24 cellular contexts compared by ENCODE assay signal in genomic region chr17:58989629-58990028, GRCh38.
DNase-seq lines count a peak whose midpoint lies in the region; ATAC-seq and TF ChIP-seq lines count a peak whose summit lies in the region.
"Had no signal": no experiment of that assay in that cellular context is flagged by ENCODE, and none has a peak within 500 bp of the region (broad histone marks: within the 10 kb centered on the region; RNA-seq: fewer than 3 reads in every experiment).

No MANE protein-coding gene starts in this region.

- no peak for ATAC-seq in activated T-cell treated with anti-CD3 and anti-CD28 coated beads, Interleukin-2, amount 50 U/mL, for 72 hours (replicated peaks in 1 of 2)
- ATAC-seq in WTC11: no peak
- ATAC-seq in stimulated activated effector memory CD8-positive, alpha-beta T cell treated with anti-CD3 and anti-CD28 coated beads, Interleukin-12 subunit alpha, Interleukin-12 subunit beta, amount 100 ng/mL, for 72 hours: no peak
- ATAC-seq in left ventricle myocardium superior: no peak
- ATAC-seq: A549, GM12878 had no signal

- H3K9me3 Mint-ChIP-seq in activated T-cell treated with anti-CD3 and anti-CD28 coated beads, Interleukin-2, amount 50 U/mL, for 72 hours: no peaks in the 10 kb centered on the region
- no peaks in the 10 kb centered on the region for H3K9me3 Mint-ChIP-seq in activated T-cell treated with anti-CD3 and anti-CD28 coated beads, Interleukin-2, amount 50 U/mL, for 24 hours
- no peaks in the 10 kb centered on the region for H3K9me3 Mint-ChIP-seq in WTC11
- H3K9me3 Mint-ChIP-seq in nephron progenitor cell: peaks cover 13% of the 10 kb centered on the region
- no peaks in the 10 kb centered on the region for H3K9me3 Mint-ChIP-seq in stimulated activated effector memory CD8-positive, alpha-beta T cell treated with anti-CD3 and anti-CD28 coated beads, Interleukin-12 subunit alpha, Interleukin-12 subunit beta, amount 100 ng/mL, for 72 hours
- H3K9me3 Mint-ChIP-seq: CD4-positive, alpha-beta memory T cell; CD4-positive, CD25-positive, alpha-beta regulatory T cell; CD8-positive, alpha-beta memory T cell had no signal

- intact Hi-C loops in left ventricle myocardium superior (cut with micrococcal nuclease): no loop called here

- H3K27ac Mint-ChIP-seq in activated T-cell treated with anti-CD3 and anti-CD28 coated beads, Interleukin-2, amount 50 U/mL, for 72 hours: peak overlapping the region; percentile 0
- H3K27ac Mint-ChIP-seq in activated T-cell treated with anti-CD3 and anti-CD28 coated beads, Interleukin-2, amount 50 U/mL, for 24 hours: no peak overlapping the region
- no peak overlapping the region for H3K27ac Mint-ChIP-seq in WTC11
- H3K27ac Mint-ChIP-seq in nephron progenitor cell: peak overlapping the region; percentile 6
- H3K27ac Mint-ChIP-seq in stimulated activated effector memory CD8-positive, alpha-beta T cell treated with anti-CD3 and anti-CD28 coated beads, Interleukin-12 subunit alpha, Interleukin-12 subunit beta, amount 100 ng/mL, for 72 hours: peak overlapping the region; percentile 60
- H3K27ac Mint-ChIP-seq: B cell; CD4-positive, CD25-positive, alpha-beta regulatory T cell had no signal

- H3K4me1 Mint-ChIP-seq in activated T-cell treated with anti-CD3 and anti-CD28 coated beads, Interleukin-2, amount 50 U/mL, for 72 hours (ENCODE audit: low read depth): peaks cover 34% of the 10 kb centered on the region
- peaks cover 31% of the 10 kb centered on the region for H3K4me1 Mint-ChIP-seq in activated T-cell treated with anti-CD3 and anti-CD28 coated beads, Interleukin-2, amount 50 U/mL, for 24 hours (ENCODE audit: low read depth)
- H3K4me1 Mint-ChIP-seq in WTC11 (peaks cover 44% of the 10 kb centered on the region), nephron progenitor cell (peaks cover 48% of the 10 kb centered on the region)
- H3K4me1 Mint-ChIP-seq in stimulated activated effector memory CD8-positive, alpha-beta T cell treated with anti-CD3 and anti-CD28 coated beads, Interleukin-12 subunit alpha, Interleukin-12 subunit beta, amount 100 ng/mL, for 72 hours: peaks cover 5% of the 10 kb centered on the region
- H3K4me1 Mint-ChIP-seq: CD4-positive, alpha-beta memory T cell; CD8-positive, alpha-beta memory T cell had no signal

- POLR2A ChIA-PET in WTC11 (lab: Charles Lee): no interaction called here

- peaks cover 0 to 11% of the 10 kb centered on the region in 2 donors for H3K36me3 Mint-ChIP-seq in activated T-cell treated with anti-CD3 and anti-CD28 coated beads, Interleukin-2, amount 50 U/mL, for 72 hours (ENCODE audit: insufficient read depth in 2 of 2)
- peaks cover 31% of the 10 kb centered on the region for H3K36me3 Mint-ChIP-seq in activated T-cell treated with anti-CD3 and anti-CD28 coated beads, Interleukin-2, amount 50 U/mL, for 24 hours (ENCODE audit: low read depth)
- H3K36me3 Mint-ChIP-seq in WTC11 (0 out of 2 replicates have a peak, but pooled peaks cover 3% of the 10 kb centered on the region), nephron progenitor cell (ENCODE audit: low read depth) (peaks cover 34% of the 10 kb centered on the region)
- no peaks in the 10 kb centered on the region for H3K36me3 Mint-ChIP-seq in stimulated activated effector memory CD8-positive, alpha-beta T cell treated with anti-CD3 and anti-CD28 coated beads, Interleukin-12 subunit alpha, Interleukin-12 subunit beta, amount 100 ng/mL, for 72 hours

- no peak for TF ChIP-seq CTCF in WTC11 (IDR thresholded peaks at IDR 0.05)
- TF ChIP-seq CTCF in nephron progenitor cell (IDR thresholded peaks at IDR 0.05): no peak

- H3K27me3 Mint-ChIP-seq in activated T-cell treated with anti-CD3 and anti-CD28 coated beads, Interleukin-2, amount 50 U/mL, for 72 hours (ENCODE audit: low read depth): no peaks in the 10 kb centered on the region
- no peaks in the 10 kb centered on the region for H3K27me3 Mint-ChIP-seq in activated T-cell treated with anti-CD3 and anti-CD28 coated beads, Interleukin-2, amount 50 U/mL, for 24 hours
- no peaks in the 10 kb centered on the region for H3K27me3 Mint-ChIP-seq in WTC11 (ENCODE audit: low read depth)
- H3K27me3 Mint-ChIP-seq in nephron progenitor cell (ENCODE audit: low read depth, poor library complexity): peaks cover 3% of the 10 kb centered on the region
- H3K27me3 Mint-ChIP-seq: B cell; CD4-positive, alpha-beta memory T cell; CD4-positive, CD25-positive, alpha-beta regulatory T cell; CD8-positive, alpha-beta memory T cell had no signal

- no peak for DNase-seq in activated T-cell treated with anti-CD3 and anti-CD28 coated beads, Interleukin-2, amount 50 U/mL, for 72 hours
- no peak for DNase-seq in activated T-cell treated with anti-CD3 and anti-CD28 coated beads, Interleukin-2, amount 50 U/mL, for 24 hours
- DNase-seq in WTC11 (ENCODE audit: low spot score): no peak
- no peak for DNase-seq in nephron progenitor cell
- no peak for DNase-seq in stimulated activated effector memory CD8-positive, alpha-beta T cell treated with anti-CD3 and anti-CD28 coated beads, Interleukin-12 subunit alpha, Interleukin-12 subunit beta, amount 100 ng/mL, for 72 hours (ENCODE audit: low spot score in 2 of 2)
- no peak for DNase-seq in OCI-M1 (lab: John Stamatoyannopoulos, UW)
- no peak for DNase-seq in HT-29 (ENCODE audit: low spot score)
- DNase-seq in left ventricle myocardium superior: no peak
- DNase-seq: AML-193; CD4-positive, alpha-beta memory T cell; CD4-positive, CD25-positive, alpha-beta regulatory T cell; CD8-positive, alpha-beta memory T cell; COR-L47; DMS 273 treated with DMSO at 0.1 percent for 48 hours; DMS153; DMS53; DMS79; DND-41; EL; GDM1 had no signal

- CTCF ChIA-PET in WTC11 (lab: Charles Lee): interaction anchor here (1.2 kb wide), 1 partner anchor 15 kb away, joined by 4 read pairs; no protein-coding TSS in a partner anchor

- H3K4me3 Mint-ChIP-seq in activated T-cell treated with anti-CD3 and anti-CD28 coated beads, Interleukin-2, amount 50 U/mL, for 72 hours: no peak overlapping the region
- H3K4me3 Mint-ChIP-seq in activated T-cell treated with anti-CD3 and anti-CD28 coated beads, Interleukin-2, amount 50 U/mL, for 24 hours: no peak overlapping the region
- no peak overlapping the region for H3K4me3 Mint-ChIP-seq in WTC11
- no peak overlapping the region for H3K4me3 Mint-ChIP-seq in nephron progenitor cell
- no peak overlapping the region for H3K4me3 Mint-ChIP-seq in stimulated activated effector memory CD8-positive, alpha-beta T cell treated with anti-CD3 and anti-CD28 coated beads, Interleukin-12 subunit alpha, Interleukin-12 subunit beta, amount 100 ng/mL, for 72 hours
- H3K4me3 Mint-ChIP-seq: B cell; CD14-positive monocyte; CD4-positive, alpha-beta memory T cell; CD4-positive, CD25-positive, alpha-beta regulatory T cell; CD8-positive, alpha-beta memory T cell had no signal

TF ChIP-seq in WTC11, 78 proteins besides CTCF, POLR2A, EP300 and RAD21:
- peak; percentile 33; the same call in 1 of the 2 replicates for TF ChIP-seq ZNF121 (CRISPR knock-in tag; IDR thresholded peaks at IDR 0.05)
- TF ChIP-seq, protein P1, sequence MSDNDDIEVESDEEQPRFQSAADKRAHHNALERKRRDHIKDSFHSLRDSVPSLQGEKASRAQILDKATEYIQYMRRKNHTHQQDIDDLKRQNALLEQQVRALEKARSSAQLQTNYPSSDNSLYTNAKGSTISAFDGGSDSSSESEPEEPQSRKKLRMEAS (CRISPR knock-in tag; IDR thresholded peaks at IDR 0.05): no peak

Comparison
In these comparisons a context has a peak if more than half of its experiments do, and no peak if none do; other contexts are left out.
1. H3K27ac Mint-ChIP-seq: peak in activated T-cell treated with anti-CD3 and anti-CD28 coated beads, Interleukin-2, amount 50 U/mL, for 72 hours (single experiment), nephron progenitor cell (single experiment) and stimulated activated effector memory CD8-positive, alpha-beta T cell treated with anti-CD3 and anti-CD28 coated beads, Interleukin-12 subunit alpha, Interleukin-12 subunit beta, amount 100 ng/mL, for 72 hours (single experiment); none in activated T-cell treated with anti-CD3 and anti-CD28 coated beads, Interleukin-2, amount 50 U/mL, for 24 hours (single experiment) and WTC11 (single experiment).